ENCODE assay signal across 16 cellular contexts in genomic region chr3:186822368-186822719, GRCh38. TPM values are rescaled to one million over a fixed set of nuclear protein-coding genes. Genes with fewer than 3 reads are reported as not detected.
DNase-seq lines count a peak whose midpoint lies in the region; ATAC-seq and TF ChIP-seq lines count a peak whose summit lies in the region.
"Not testable (repeated sequence)": the region's sequence is repeated elsewhere in the genome, so short reads cannot be mapped to it uniquely, and the experiment has no call there.
"Had no signal": no experiment of that assay in that cellular context is flagged by ENCODE, and none has a peak within 500 bp of the region (broad histone marks: within the 10 kb centered on the region; RNA-seq: fewer than 3 reads in every experiment).

No MANE protein-coding gene starts in this region.

- not testable (repeated sequence) for H3K27ac ChIP-seq in HEK293 (ENCODE audit: extremely low read depth, low read depth, low read length)
- H3K27ac ChIP-seq in brain microvascular endothelial cell (peak overlapping the region; percentile 63), smooth muscle cell (ENCODE audit: low read depth) (peak overlapping the region; percentile 33)

- H3K27ac Mint-ChIP-seq in WTC11; neural crest cell (ENCODE audit: unreplicated experiment): not testable (repeated sequence)
- peak overlapping the region; percentile 95 for H3K27ac Mint-ChIP-seq in chondrocyte (ENCODE audit: unreplicated experiment)

- POLR2A ChIA-PET in HEK293 (lab: Yijun Ruan, JAX), result interaction anchor here (1.5 kb wide), 1 partner anchor 40 kb away, joined by 3 read pairs; no protein-coding TSS in a partner anchor
- POLR2A ChIA-PET in WTC11 (lab: Charles Lee), result not testable (repeated sequence)

- not testable (repeated sequence) for H3K9me3 Mint-ChIP-seq in WTC11; chondrocyte (ENCODE audit: low read depth); neural crest cell

- H3K9me3 ChIP-seq in HEK293 (ENCODE audit: control insufficient read depth, insufficient read depth, low read depth, low read length); smooth muscle cell (replicated peaks; ENCODE audit: low read depth): not testable (repeated sequence)

- peaks cover 27% of the 10 kb centered on the region for H3K4me1 Mint-ChIP-seq in WTC11
- H3K4me1 Mint-ChIP-seq in chondrocyte (ENCODE audit: low read depth), result peaks cover 47% of the 10 kb centered on the region
- peaks cover 27% of the 10 kb centered on the region for H3K4me1 Mint-ChIP-seq in neural crest cell

- not testable (repeated sequence) for H3K36me3 Mint-ChIP-seq in WTC11; chondrocyte (ENCODE audit: low read depth); neural crest cell (ENCODE audit: low read depth)

- not testable (repeated sequence) for H3F3A ChIP-seq in smooth muscle cell (ENCODE audit: low read depth)

- H3K4me2 ChIP-seq in smooth muscle cell, result not testable (repeated sequence)

- DNase-seq in DMS53 (lab: John Stamatoyannopoulos, UW) (peak; percentile 8), iris pigment epithelial cell (ENCODE audit: low read depth) (peak; percentile 10)
- DNase-seq in WTC11 (ENCODE audit: low spot score); brain microvascular endothelial cell; chondrocyte (ENCODE audit: low spot score); neural crest cell (ENCODE audit: low read depth, low spot score); smooth muscle cell (lab: John Stamatoyannopoulos, UW; ENCODE audit: unreplicated experiment): not testable (repeated sequence)

- not testable (repeated sequence) for H3K9ac ChIP-seq in smooth muscle cell (ENCODE audit: low read depth)

- not testable (repeated sequence) for H3K27me3 ChIP-seq in brain microvascular endothelial cell (replicated peaks); smooth muscle cell (ENCODE audit: low read depth)

- not testable (repeated sequence) for H2AFZ ChIP-seq in smooth muscle cell (ENCODE audit: low read depth)

- TF ChIP-seq CTCF in HEK293 (tag by site-specific recombination; IDR thresholded peaks at IDR 0.05); WTC11 (IDR thresholded peaks at IDR 0.05); brain microvascular endothelial cell (IDR thresholded peaks at IDR 0.05; ENCODE audit: low read depth, low read length, missing control alignments); chondrocyte (IDR thresholded peaks at IDR 0.05); neural crest cell (conservative IDR thresholded peaks at IDR 0.05); smooth muscle cell (IDR thresholded peaks at IDR 0.05; ENCODE audit: borderline replicate concordance, insufficient read depth, poor library complexity, severe bottlenecking): not testable (repeated sequence)

- not testable (repeated sequence) for ATAC-seq in WTC11

- not testable (repeated sequence) for H4K20me1 ChIP-seq in smooth muscle cell (ENCODE audit: low read depth)

- H3K4me3 ChIP-seq in HEK293 (ENCODE audit: low read depth, low read length); brain microvascular endothelial cell (ENCODE audit: low read depth, low read length); smooth muscle cell: not testable (repeated sequence)

- H3K27me3 Mint-ChIP-seq in WTC11 (ENCODE audit: low read depth) (peaks cover 14% of the 10 kb centered on the region), neural crest cell (ENCODE audit: low read depth) (peaks cover 38% of the 10 kb centered on the region)
- not testable (repeated sequence) for H3K27me3 Mint-ChIP-seq in chondrocyte (ENCODE audit: low read depth)

- not testable (repeated sequence) for H3K4me3 Mint-ChIP-seq in WTC11
- H3K4me3 Mint-ChIP-seq in chondrocyte (ENCODE audit: unreplicated experiment) (peak overlapping the region; percentile 67), neural crest cell (peak overlapping the region; percentile 34)

- WGBS in smooth muscle cell (ENCODE audit: low lambda C conversion rate), result 62% methylated on average over 2 of the region's 2 CpGs

- H3K4me1 ChIP-seq in HEK293 (ENCODE audit: control insufficient read depth, insufficient read depth, low read length); smooth muscle cell (ENCODE audit: low read depth): not testable (repeated sequence)

- not testable (repeated sequence) for H3K79me2 ChIP-seq in smooth muscle cell (ENCODE audit: low read depth)

- H3K36me3 ChIP-seq in HEK293 (ENCODE audit: control insufficient read depth in 2 of 2, insufficient read depth in 1 of 2, low read length in 2 of 2); brain microvascular endothelial cell (replicated peaks); smooth muscle cell (ENCODE audit: low read depth): not testable (repeated sequence)

- in situ Hi-C loops in brain microvascular endothelial cell (cut with HindIII; ENCODE audit: low pct_ligation_motif_present, low sequenced_read_pairs), result loop anchor here (25.0 kb wide), 1 partner anchor 210 kb away; the partner anchor contains the start of gene AHSG

- CTCF ChIA-PET in HEK293 (lab: Yijun Ruan, JAX) (interaction anchor here (0.5 to 2.4 kb wide), 11 partner anchors 13 to 1163 kb away, joined by 3 to 10 read pairs (median 3); partner anchors contain the start of gene RFC4), WTC11 (lab: Charles Lee) (interaction anchor here (0.7 to 1.9 kb wide), 10 partner anchors 12 to 857 kb away, joined by 3 to 10 read pairs (median 4); partner anchors contain the start of genes RFC4 and RPL39L)

TF ChIP-seq in HEK293, 187 proteins besides CTCF, POLR2A, EP300 and RAD21:
- 0 out of 2 replicates have a peak, but pooled peaks have one; percentile 12 for TF ChIP-seq SCRT1 (tag by site-specific recombination; IDR thresholded peaks at IDR 0.05; ENCODE audit: borderline replicate concordance)
- peak; percentile 23; the same call in 1 of the 2 replicates for TF ChIP-seq GLIS1 (tag by site-specific recombination; IDR thresholded peaks at IDR 0.05)
- TF ChIP-seq ZBTB26 (tag by site-specific recombination; optimal IDR thresholded peaks at IDR 0.05), result peak; percentile 4
- peak; percentile 51; the same call in 1 of the 2 replicates for TF ChIP-seq SCRT2 (tag by site-specific recombination; IDR thresholded peaks at IDR 0.05)

TF ChIP-seq in WTC11, 78 proteins besides CTCF, POLR2A, EP300 and RAD21:
- peak; percentile 60 for TF ChIP-seq GABPB1 (CRISPR knock-in tag; IDR thresholded peaks at IDR 0.05)

RNA-seq across cellular contexts. Expression of gene RFC4, which starts 16.1 kb away (rescaled TPM):
- 89.2 to 104 TPM (median 91.8 TPM) in 3 replicates for total RNA-seq in WTC11 (2021)
- total RNA-seq in chondrocyte, result 12.4 to 24.2 TPM (median 15.8 TPM) in 3 replicates
- total RNA-seq in neural crest cell, result 105 and 107 TPM in 2 replicates
- total RNA-seq in smooth muscle cell, result 36.4 and 45.5 TPM in 2 replicates
- polyA plus RNA-seq in smooth muscle cell, result 24.8 and 27.8 TPM in 2 replicates

RNA-seq across cellular contexts. Expression of gene ADIPOQ, which starts 20.2 kb away (rescaled TPM):
- total RNA-seq in WTC11 (2021) (not detected in 3 replicates), chondrocyte (0.05 TPM in 1 of 3 replicates, not detected in the others), neural crest cell (not detected in 2 replicates), smooth muscle cell (not detected in 2 replicates)
- polyA plus RNA-seq in smooth muscle cell, result not detected in 2 replicates
- total RNA-seq: A172; Caco-2; CD4-positive, alpha-beta T cell; Daoy; H7; HT-29; K562 had no signal
- polyA plus RNA-seq: BJ had no signal

RNA-seq across cellular contexts. Expression of gene EIF4A2, which starts 39.0 kb away (rescaled TPM):
- total RNA-seq in WTC11 (2021), result 571 to 574 TPM (median 572 TPM) in 3 replicates
- 311 to 422 TPM (median 322 TPM) in 3 replicates for total RNA-seq in chondrocyte
- total RNA-seq in neural crest cell, result 364 and 369 TPM in 2 replicates
- total RNA-seq in smooth muscle cell, result 438 and 486 TPM in 2 replicates
- 94.8 and 130 TPM in 2 replicates for polyA plus RNA-seq in smooth muscle cell
